In the genomic region with DNA sequence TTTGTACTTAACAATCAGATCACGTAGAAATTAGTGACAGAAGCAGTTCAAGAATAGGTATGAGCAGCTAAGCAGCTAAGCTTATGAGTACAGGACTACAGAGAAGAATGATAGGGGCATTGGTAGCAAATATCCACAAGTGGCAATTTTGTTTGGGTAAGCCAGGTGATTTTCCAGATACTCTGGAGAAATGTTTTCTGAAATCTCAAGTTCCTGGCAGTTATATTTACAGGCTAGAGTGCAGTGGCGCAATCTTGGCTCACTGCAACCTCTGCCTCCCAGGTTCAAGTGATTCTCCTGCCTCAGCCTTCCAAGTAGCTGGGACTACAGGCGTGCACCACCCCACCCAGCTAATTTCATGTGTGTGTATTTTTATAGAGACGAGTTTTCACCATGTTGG, we compare ENCODE assay signal across 1 cellular context.
TF ChIP-seq lines count a peak whose summit lies in the region.

No MANE protein-coding gene starts in this region.

TF ChIP-seq in HCT116, 20 proteins besides CTCF, POLR2A, EP300 and RAD21:
- 0 out of 2 replicates have a peak, but pooled peaks have one; percentile 11 for TF ChIP-seq CEBPB (IDR thresholded peaks at IDR 0.05; ENCODE audit: low read depth)
- no peak for TF ChIP-seq ZBTB33 (IDR thresholded peaks at IDR 0.05; ENCODE audit: extremely low read depth, insufficient replicate concordance, low read length)
- no peak for TF ChIP-seq CBX3 (IDR thresholded peaks at IDR 0.05; ENCODE audit: low read depth)
